In genomic region chr1:34985063-34985770, GRCh38 we compare ENCODE assay signal across 7 cellular contexts. TPM values are rescaled to one million over a fixed set of nuclear protein-coding genes. Genes with fewer than 3 reads are reported as not detected.
DNase-seq lines count a peak whose midpoint lies in the region; ATAC-seq and TF ChIP-seq lines count a peak whose summit lies in the region.

Gene TMEM35B (minus strand): TSS chr1:34985347. CDS start chr1:34985305, 42 bp downstream.

- intact Hi-C loops in left colon (cut with DNase I, micrococcal nuclease) = no loop called here

- ATAC-seq in HG02588 (IDR thresholded peaks at IDR 0.05; ENCODE audit: unreplicated experiment) (peak; percentile 84), left colon (peak; percentile 92)

- DNase-seq in NCI-H1105 treated with DMSO at 0.1 percent for 48 hours (lab: John Stamatoyannopoulos, UW) (peak; percentile 41), left colon (peak; percentile 65 to 83)
- peak; percentile 74 to 75 for DNase-seq in activated CD4-positive, alpha-beta T cell treated with anti-CD3 and anti-CD28 coated beads for 4 hours
- DNase-seq in stimulated activated CD4-positive, alpha-beta T cell treated with anti-CD3 and anti-CD28 coated beads, Interleukin-1b, Interleukin-23, amount 100 ng/mL, for 4 hours (ENCODE audit: low read depth in 2 of 2) = peak; percentile 66 to 73

- peak within 1 kb of the TSS; percentile 83 for H3K27ac ChIP-seq in cingulate gyrus (ENCODE audit: low read depth, low read length)

- peak; percentile 78 for TF ChIP-seq POLR2A in GM15510 (IDR thresholded peaks at IDR 0.05; ENCODE audit: borderline replicate concordance, extremely low read depth, insufficient read length)

RNA-seq across cellular contexts. Expression of gene TMEM35B, which starts in this region (rescaled TPM):
- total RNA-seq in left colon = 10 to 100 TPM; 16.1 to 16.2 TPM

Comparison
In these comparisons a context has a peak if more than half of its experiments do, and no peak if none do; other contexts are left out.
1. Peak in every context shown above with its lines: DNase-seq, ATAC-seq and H3K27ac ChIP-seq.